ENCODE assay signal across 26 cellular contexts in genomic region chr5:6194906-6195612, GRCh38.
A peak's percentile ranks its signal among the peaks of the same experiment; 100 is the strongest.
DNase-seq lines count a peak whose midpoint lies in the region; ATAC-seq, FAIRE-seq and TF ChIP-seq lines count a peak whose summit lies in the region.
"Had no signal": no experiment of that assay in that cellular context is flagged by ENCODE, and none has a peak within 500 bp of the region (broad histone marks: within the 10 kb centered on the region; RNA-seq: fewer than 3 reads in every experiment).

No MANE protein-coding gene starts in this region.

- peak overlapping the region; percentile 0 for H3K4me3 Mint-ChIP-seq in activated B cell treated with CpG ODN at 0.5 μM for 24 hours
- H3K4me3 Mint-ChIP-seq: activated CD8-positive, alpha-beta memory T cell treated with anti-CD3 and anti-CD28 coated beads, Interleukin-2, amount 10 ng/mL, durations not matched to agents 7 days and 5 days had no signal

- intact Hi-C loops in activated B cell treated with CpG ODN at 0.5 μM for 24 hours (cut with micrococcal nuclease) (no loop called here), colonic mucosa (cut with DNase I) (no loop called here), aorta (cut with DNase I) (no loop called here)

- H3K27me3 ChIP-seq in colonic mucosa: no peaks in the 10 kb centered on the region
- H3K27me3 ChIP-seq in aorta (ENCODE audit: control insufficient read depth in 1 of 2, insufficient read depth in 2 of 2, low read length in 1 of 2): no peaks in the 10 kb centered on the region
- H3K27me3 ChIP-seq: BLaER1, uterus had no signal

- H3K4me3 ChIP-seq in colonic mucosa (no peak overlapping the region), aorta (ENCODE audit: low read length in 2 of 2) (no peak overlapping the region)
- H3K4me3 ChIP-seq: BLaER1, esophagus squamous epithelium, uterus had no signal

- H3K9ac ChIP-seq in colonic mucosa (ENCODE audit: low read depth in 2 of 2, low read length in 2 of 2): no peak overlapping the region
- H3K9ac ChIP-seq: BLaER1 had no signal

- TF ChIP-seq CTCF in activated B cell treated with CpG ODN at 0.5 μM for 24 hours (IDR thresholded peaks at IDR 0.05) (no peak), colonic mucosa (IDR thresholded peaks at IDR 0.05) (no peak)

- TF ChIP-seq POLR2A in GM12891 (IDR thresholded peaks at IDR 0.05; ENCODE audit: low read depth, low read length): no peak

- FAIRE-seq in GM12891 (lab: Jason Lieb, UNC): peak; percentile 51
- FAIRE-seq: A204.1, astrocyte had no signal

- no peak overlapping the region for H3K27ac ChIP-seq in colonic mucosa
- H3K27ac ChIP-seq in aorta (ENCODE audit: low read depth in 1 of 2, low read length in 2 of 2): no peak overlapping the region
- H3K27ac ChIP-seq: BLaER1, esophagus squamous epithelium, uterus had no signal

- ATAC-seq in GM21526 (IDR thresholded peaks at IDR 0.05; ENCODE audit: low FRiP score, unreplicated experiment) (peak; percentile 53), HG03442 (IDR thresholded peaks at IDR 0.05; ENCODE audit: unreplicated experiment) (peak; percentile 53), activated B cell treated with CpG ODN at 0.5 μM for 24 hours (ENCODE audit: low read depth) (no peak), aorta (ENCODE audit: low FRiP score) (no peak)
- ATAC-seq: activated CD8-positive, alpha-beta memory T cell treated with anti-CD3 and anti-CD28 coated beads, Interleukin-2, amount 10 ng/mL, durations not matched to agents 7 days and 5 days; activated naive CD4-positive, alpha-beta T cell treated with anti-CD3 and anti-CD28 coated beads, Interleukin-2, amount 50 U/mL, for 72 hours had no signal

- H3K9me3 Mint-ChIP-seq in activated B cell treated with CpG ODN at 0.5 μM for 24 hours: no peaks in the 10 kb centered on the region
- H3K9me3 Mint-ChIP-seq: activated naive CD4-positive, alpha-beta T cell treated with anti-CD3 and anti-CD28 coated beads, Interleukin-2, amount 50 U/mL, for 72 hours had no signal

- POLR2A ChIA-PET in activated B cell treated with CpG ODN at 0.5 μM for 24 hours (lab: Charles Lee): no interaction called here

- no peak overlapping the region for H3K27ac Mint-ChIP-seq in activated B cell treated with CpG ODN at 0.5 μM for 24 hours
- H3K27ac Mint-ChIP-seq: activated CD8-positive, alpha-beta memory T cell treated with anti-CD3 and anti-CD28 coated beads, Interleukin-2, amount 10 ng/mL, durations not matched to agents 7 days and 5 days had no signal

- H3K36me3 Mint-ChIP-seq in activated B cell treated with CpG ODN at 0.5 μM for 24 hours (ENCODE audit: low read depth): no peaks in the 10 kb centered on the region
- H3K36me3 Mint-ChIP-seq: activated CD8-positive, alpha-beta memory T cell treated with anti-CD3 and anti-CD28 coated beads, Interleukin-2, amount 10 ng/mL, durations not matched to agents 7 days and 5 days; activated naive CD4-positive, alpha-beta T cell treated with anti-CD3 and anti-CD28 coated beads, Interleukin-2, amount 50 U/mL, for 72 hours; IgD-negative memory B cell had no signal

- H3K4me1 Mint-ChIP-seq in activated B cell treated with CpG ODN at 0.5 μM for 24 hours: peaks cover 18% of the 10 kb centered on the region
- H3K4me1 Mint-ChIP-seq: activated CD8-positive, alpha-beta memory T cell treated with anti-CD3 and anti-CD28 coated beads, Interleukin-2, amount 10 ng/mL, durations not matched to agents 7 days and 5 days had no signal

- DNase-seq in GM12891 (ENCODE audit: insufficient read length, low spot score) (no peak), activated B cell treated with CpG ODN at 0.5 μM for 24 hours (no peak), NOMO-1 (lab: John Stamatoyannopoulos, UW; ENCODE audit: unreplicated experiment in 2 of 2) (no peak), colonic mucosa (no peak), putamen (ENCODE audit: low spot score) (no peak), aorta (no peak)
- DNase-seq: activated CD4-positive, alpha-beta T cell treated with anti-CD3 and anti-CD28 coated beads for 4 hours; activated CD8-positive, alpha-beta memory T cell treated with anti-CD3 and anti-CD28 coated beads, Interleukin-2, amount 10 ng/mL, durations not matched to agents 7 days and 5 days; cerebellar nuclear complex; effector memory CD4-positive, alpha-beta T cell; esophagus squamous epithelium; mesenchymal stem cell; NCI-H187; NCI-H69; occipital lobe; retina; SIG-M5; T-helper 1 cell; uterus had no signal

- no peaks in the 10 kb centered on the region for H3K36me3 ChIP-seq in colonic mucosa
- H3K36me3 ChIP-seq in aorta (ENCODE audit: control insufficient read depth in 1 of 2, insufficient read depth in 2 of 2, low read length in 1 of 2): no peaks in the 10 kb centered on the region
- H3K36me3 ChIP-seq: BLaER1, esophagus squamous epithelium, uterus had no signal

- WGBS in aorta, 2 donors: 67 to 76% methylated on average over 5 of the region's 5 CpGs

- H3K4me1 ChIP-seq in colonic mucosa: no peaks in the 10 kb centered on the region
- H3K4me1 ChIP-seq in aorta (ENCODE audit: control insufficient read depth in 1 of 2, insufficient read depth in 2 of 2, low read length in 2 of 2): no peaks in the 10 kb centered on the region
- H3K4me1 ChIP-seq: esophagus squamous epithelium, uterus had no signal

- CTCF ChIA-PET in activated B cell treated with CpG ODN at 0.5 μM for 24 hours (lab: Charles Lee): no interaction called here

- H3K27me3 Mint-ChIP-seq in activated B cell treated with CpG ODN at 0.5 μM for 24 hours: no peaks in the 10 kb centered on the region
- H3K27me3 Mint-ChIP-seq: IgD-negative memory B cell had no signal

- no peaks in the 10 kb centered on the region for H3K9me3 ChIP-seq in colonic mucosa
- H3K9me3 ChIP-seq in aorta (ENCODE audit: control insufficient read depth, low read length): no peaks in the 10 kb centered on the region
- H3K9me3 ChIP-seq: esophagus squamous epithelium, uterus had no signal

TF ChIP-seq in GM12891, 5 proteins besides CTCF, POLR2A, EP300 and RAD21:
- no peak for TF ChIP-seq POLR2AphosphoS5 (IDR thresholded peaks at IDR 0.05; ENCODE audit: low read depth, low read length)
- TF ChIP-seq SPI1 (IDR thresholded peaks at IDR 0.05; ENCODE audit: low read depth, low read length): peak; percentile 55

Comparison
In these comparisons a context has a peak if more than half of its experiments do, and no peak if none do; other contexts are left out.
1. ATAC-seq: peak in GM21526 (single experiment) and HG03442 (single experiment); none in activated B cell treated with CpG ODN at 0.5 μM for 24 hours (single experiment) and aorta (single experiment).